ENCODE assay signal across 8 cellular contexts in genomic region chr2:20450201-20451108, GRCh38. TPM values are rescaled to one million over a fixed set of nuclear protein-coding genes. Genes with fewer than 3 reads are reported as not detected.
DNase-seq lines count a peak whose midpoint lies in the region; ATAC-seq, FAIRE-seq and TF ChIP-seq lines count a peak whose summit lies in the region.

No MANE protein-coding gene starts in this region.

- H3K4me2 ChIP-seq in KMS-11 = peak overlapping the region; percentile 94
- peak overlapping the region; percentile 85 for H3K4me2 ChIP-seq in HepG2 (ENCODE audit: low read depth, low read length)

- H3K79me2 ChIP-seq in KMS-11 (ENCODE audit: insufficient read depth, low read depth) (peaks cover 13% of the 10 kb centered on the region), HepG2 (ENCODE audit: insufficient read depth, low read length) (peaks cover 35% of the 10 kb centered on the region)

- no TSS peak for BruUV-seq in HepG2 (replicated peaks; lab: Mats Ljungman, UMichigan)

- POLR2A ChIA-PET in HepG2 (lab: Yijun Ruan, JAX) = interaction anchor here (0.7 to 18.3 kb wide), 31 partner anchors 8 to 217 kb away, joined by 3 to 1537 read pairs (median 8); partner anchors contain the start of genes GDF7 and HS1BP3
- POLR2A ChIA-PET in activated CD8-positive, alpha-beta T cell treated with anti-CD3 and anti-CD28 coated beads, Interleukin-2, amount 10 ng/mL, durations not matched to agents 7 days and 5 days (lab: Charles Lee) = interaction anchor here (0.6 to 0.8 kb wide), 3 partner anchors 10 to 202 kb away, joined by 3 read pairs; no protein-coding TSS in a partner anchor

- TF ChIP-seq RAD21 in HepG2 (CRISPR knock-in tag; IDR thresholded peaks at IDR 0.05) = no peak; the same call in 1 of the 2 replicates

- H3K9ac ChIP-seq in KMS-11 = no peak overlapping the region
- H3K9ac ChIP-seq in HepG2 (ENCODE audit: insufficient read depth, low read depth, low read length) = peak overlapping the region; percentile 99

- H3K4me1 Mint-ChIP-seq in activated CD8-positive, alpha-beta T cell treated with anti-CD3 and anti-CD28 coated beads, Interleukin-2, amount 10 ng/mL, durations not matched to agents 7 days and 5 days (ENCODE audit: low read depth) = peaks cover 4% of the 10 kb centered on the region

- in situ Hi-C loops in HepG2 (cut with HindIII; ENCODE audit: extremely low pct_ligation_motif_present, low pct_unique_long_range_greater_than_20kb) = loop anchor here (5.0 kb wide), 1 partner anchor 37 kb away; no protein-coding TSS in a partner anchor

- H3K4me3 Mint-ChIP-seq in activated CD8-positive, alpha-beta T cell treated with anti-CD3 and anti-CD28 coated beads, Interleukin-2, amount 10 ng/mL, durations not matched to agents 7 days and 5 days = no peak overlapping the region

- FAIRE-seq in HepG2 (lab: Jason Lieb, UNC) = peak; percentile 77

- no peak overlapping the region for H3K27ac Mint-ChIP-seq in activated CD8-positive, alpha-beta T cell treated with anti-CD3 and anti-CD28 coated beads, Interleukin-2, amount 10 ng/mL, durations not matched to agents 7 days and 5 days

- no peaks in the 10 kb centered on the region for H3K36me3 Mint-ChIP-seq in activated CD8-positive, alpha-beta T cell treated with anti-CD3 and anti-CD28 coated beads, Interleukin-2, amount 10 ng/mL, durations not matched to agents 7 days and 5 days (ENCODE audit: low read depth)

- no peak overlapping the region for H3K4me3 ChIP-seq in KMS-11 (IDR thresholded peaks at IDR 0.05; ENCODE audit: insufficient read depth, low read depth, low read length)
- H3K4me3 ChIP-seq in HepG2 (replicated peaks in 1 of 3; ENCODE audit: insufficient read depth in 1 of 3, low read depth in 2 of 3, low read length in 3 of 3) = peak overlapping the region in 2 of 3 experiments; percentile 78 to 97; a peak in 2 of 6 replicates

- TF ChIP-seq CTCF in KMS-11 (conservative IDR thresholded peaks at IDR 0.05; ENCODE audit: low read depth, low read length) (no peak), HepG2 (CRISPR knock-in tag; IDR thresholded peaks at IDR 0.05) (no peak), GM20000 (IDR thresholded peaks at IDR 0.05; ENCODE audit: extremely low read depth, missing control alignments) (no peak)

- H2AFZ ChIP-seq in KMS-11 (ENCODE audit: low read depth) = no peak overlapping the region
- H2AFZ ChIP-seq in HepG2 (ENCODE audit: low read length) = no peak overlapping the region

- H3K27me3 ChIP-seq in KMS-11 (ENCODE audit: insufficient read depth, low read depth) (no peaks in the 10 kb centered on the region), HepG2 (ENCODE audit: control insufficient read depth in 1 of 2, insufficient read depth in 2 of 2, low read length in 2 of 2) (no peaks in the 10 kb centered on the region; a peak in 1 of 5 replicates)

- CTCF ChIA-PET in HepG2 (lab: Yijun Ruan, JAX; ENCODE audit: low intra/inter-chr PET ratio, low total read pairs) = interaction anchor here (1.2 to 2.0 kb wide), 2 partner anchors 75 to 185 kb away, joined by 3 to 5 read pairs; no protein-coding TSS in a partner anchor
- CTCF ChIA-PET in activated CD8-positive, alpha-beta T cell treated with anti-CD3 and anti-CD28 coated beads, Interleukin-2, amount 10 ng/mL, durations not matched to agents 7 days and 5 days (lab: Charles Lee) = interaction anchor here (0.8 to 2.5 kb wide), 3 partner anchors 9 to 201 kb away, joined by 4 to 14 read pairs (median 4); no protein-coding TSS in a partner anchor

- TF ChIP-seq EP300 in HepG2 (IDR thresholded peaks at IDR 0.05; ENCODE audit: low read depth in 2 of 2, low read length in 2 of 2) (peak; percentile 53 to 66; a peak in 3 of 4 replicates), HepG2 (CRISPR knock-in tag; IDR thresholded peaks at IDR 0.05; ENCODE audit: borderline replicate concordance) (no peak)

- H3K4me1 ChIP-seq in KMS-11 (ENCODE audit: low read depth, poor library complexity, severe bottlenecking) (peaks cover 34% of the 10 kb centered on the region), HepG2 (ENCODE audit: insufficient read depth, low read length) (peaks cover 48% of the 10 kb centered on the region)

- H3K27ac ChIP-seq in KMS-11 (peak overlapping the region; percentile 2; the same call in 1 of the 2 replicates), HepG2 (ENCODE audit: extremely low read length, insufficient read depth, low read length) (peak overlapping the region; percentile 92), temporal lobe (ENCODE audit: low read depth, low read length) (peak overlapping the region; percentile 98)

- H4K20me1 ChIP-seq in KMS-11 (ENCODE audit: insufficient read depth) (no peaks in the 10 kb centered on the region), HepG2 (ENCODE audit: insufficient read depth, low read length) (peaks cover 37% of the 10 kb centered on the region)

- peak; percentile 10 for ATAC-seq in HepG2
- no peak for ATAC-seq in activated CD8-positive, alpha-beta T cell treated with anti-CD3 and anti-CD28 coated beads, Interleukin-2, amount 10 ng/mL, durations not matched to agents 7 days and 5 days

- no peaks in the 10 kb centered on the region for H3K9me3 ChIP-seq in HepG2 (ENCODE audit: low read length)

- DNase-seq in dedifferentiated amniotic fluid mesenchymal stem cell (ENCODE audit: extremely low spot score) = peak; percentile 94
- DNase-seq in HepG2 (ENCODE audit: low spot score) = peak; percentile 87
- no peak for DNase-seq in SIG-M5 (lab: John Stamatoyannopoulos, UW)
- DNase-seq in activated CD8-positive, alpha-beta T cell treated with anti-CD3 and anti-CD28 coated beads, Interleukin-2, amount 10 ng/mL, durations not matched to agents 7 days and 5 days = no peak
- no peak for DNase-seq in 8988T
- no peak for DNase-seq in GM20000 (ENCODE audit: low spot score)

- 15% methylated on average over 8 of the region's 8 CpGs for WGBS in HepG2 (ENCODE audit: low lambda C conversion rate)

- peak; percentile 36 to 95; a peak in 3 of 4 replicates for TF ChIP-seq POLR2A in HepG2 (IDR thresholded peaks at IDR 0.05; ENCODE audit: insufficient read depth in 1 of 2, low read depth in 2 of 2, low read length in 2 of 2)

- peaks cover 34% of the 10 kb centered on the region for H3K27me3 Mint-ChIP-seq in activated CD8-positive, alpha-beta T cell treated with anti-CD3 and anti-CD28 coated beads, Interleukin-2, amount 10 ng/mL, durations not matched to agents 7 days and 5 days (ENCODE audit: low read depth)

- intact Hi-C loops in HepG2 (cut with micrococcal nuclease; ENCODE audit: unreplicated experiment) = loop anchor here (1.0 kb wide), 4 partner anchors 75 to 143 kb away; no protein-coding TSS in a partner anchor

- H3K9me3 Mint-ChIP-seq in activated CD8-positive, alpha-beta T cell treated with anti-CD3 and anti-CD28 coated beads, Interleukin-2, amount 10 ng/mL, durations not matched to agents 7 days and 5 days (ENCODE audit: insufficient read depth) = no peaks in the 10 kb centered on the region

- H3K36me3 ChIP-seq in KMS-11 (ENCODE audit: insufficient read depth) (no peaks in the 10 kb centered on the region), HepG2 (replicated peaks in 1 of 2; ENCODE audit: control insufficient read depth in 1 of 2, insufficient read depth in 2 of 2, low read length in 2 of 2) (peaks cover 2 to 14% of the 10 kb centered on the region in 2 experiments; a peak in 4 of 5 replicates)

RNA-seq across cellular contexts. Expression of gene RHOB, which starts 3.6 kb away (rescaled TPM):
- 192 and 268 TPM in 2 replicates for total RNA-seq in HepG2 (2016; rRNA removed; fragmentation: Illumina TruSeq; extraction: Trizol)
- total RNA-seq in HepG2 (2016; cell fraction: cytosol; rRNA removed; fragmentation: Illumina TruSeq; extraction: Trizol; ENCODE audit: low read depth) = 40.2 and 44.0 TPM in 2 replicates
- total RNA-seq in HepG2 (2016; cell fraction: insoluble cytoplasmic fraction; rRNA removed; fragmentation: Illumina TruSeq; extraction: Trizol) = 176 and 281 TPM in 2 replicates
- total RNA-seq in HepG2 (2016; cell fraction: membrane; rRNA removed; fragmentation: Illumina TruSeq; extraction: Trizol) = 165 and 177 TPM in 2 replicates
- total RNA-seq in HepG2 (2016; cell fraction: nucleus; rRNA removed; fragmentation: Illumina TruSeq; extraction: Trizol) = 193 and 207 TPM in 2 replicates
- 192 and 237 TPM in 2 replicates for polyA plus RNA-seq in HepG2 (2011; rRNA removed)
- 193 and 210 TPM in 2 replicates for polyA plus RNA-seq in HepG2 (2011; cell fraction: cytosol; rRNA removed)
- polyA plus RNA-seq in HepG2 (2011; cell fraction: nucleus; rRNA removed) = 241 and 269 TPM in 2 replicates
- 158 and 213 TPM in 2 replicates for polyA plus RNA-seq in HepG2 (2012)
- 33.6 and 36.3 TPM in 2 replicates for polyA plus RNA-seq in HepG2 (2016; cell fraction: cytosol; fragmentation: Illumina TruSeq; extraction: Trizol; ENCODE audit: low read depth)
- 232 and 273 TPM in 2 replicates for polyA plus RNA-seq in HepG2 (2016; cell fraction: insoluble cytoplasmic fraction; fragmentation: Illumina TruSeq; extraction: Trizol; ENCODE audit: low read depth)
- 112 and 122 TPM in 2 replicates for polyA plus RNA-seq in HepG2 (2016; cell fraction: membrane; fragmentation: Illumina TruSeq; extraction: Trizol; ENCODE audit: low read depth)
- 333 and 350 TPM in 2 replicates for polyA plus RNA-seq in HepG2 (2016; cell fraction: nucleus; fragmentation: Illumina TruSeq; extraction: Trizol; ENCODE audit: insufficient read depth, low read depth)
- polyA minus RNA-seq in HepG2 (2011; rRNA and poly(A)+ RNA removed; ENCODE audit: low replicate concordance) = 88.5 and 225 TPM in 2 replicates
- 132 and 167 TPM in 2 replicates for polyA minus RNA-seq in HepG2 (2011; cell fraction: cytosol; rRNA and poly(A)+ RNA removed)
- 162 and 170 TPM in 2 replicates for polyA minus RNA-seq in HepG2 (2011; cell fraction: nucleus; rRNA and poly(A)+ RNA removed)
- 165 TPM for total RNA-seq in temporal lobe
- 1 to 10 TPM; 1.2 to 1.3 TPM for total RNA-seq in activated CD8-positive, alpha-beta T cell treated with anti-CD3 and anti-CD28 coated beads, Interleukin-2, amount 10 ng/mL, durations not matched to agents 7 days and 5 days

Comparison
In these comparisons a context has a peak if more than half of its experiments do, and no peak if none do; other contexts are left out.
1. H3K27ac ChIP-seq: peak in every context shown above with its lines; median percentile 98 in temporal lobe; 92 in HepG2; 2 in KMS-11.
2. DNase-seq: peak in dedifferentiated amniotic fluid mesenchymal stem cell (single experiment) and HepG2 (single experiment); none in SIG-M5 (single experiment), activated CD8-positive, alpha-beta T cell treated with anti-CD3 and anti-CD28 coated beads, Interleukin-2, amount 10 ng/mL, durations not matched to agents 7 days and 5 days (single experiment), 8988T (single experiment) and GM20000 (single experiment).
3. RNA of gene RHOB, which starts 3.6 kb away (total RNA-seq): 40.2 to 281 TPM in HepG2 and 165 TPM in temporal lobe (single experiment); 1.2 to 1.3 TPM in activated CD8-positive, alpha-beta T cell treated with anti-CD3 and anti-CD28 coated beads, Interleukin-2, amount 10 ng/mL, durations not matched to agents 7 days and 5 days; every median in the first group is over 10 times any median in the second.